17 cellular contexts compared by ENCODE assay signal in the genomic region with DNA sequence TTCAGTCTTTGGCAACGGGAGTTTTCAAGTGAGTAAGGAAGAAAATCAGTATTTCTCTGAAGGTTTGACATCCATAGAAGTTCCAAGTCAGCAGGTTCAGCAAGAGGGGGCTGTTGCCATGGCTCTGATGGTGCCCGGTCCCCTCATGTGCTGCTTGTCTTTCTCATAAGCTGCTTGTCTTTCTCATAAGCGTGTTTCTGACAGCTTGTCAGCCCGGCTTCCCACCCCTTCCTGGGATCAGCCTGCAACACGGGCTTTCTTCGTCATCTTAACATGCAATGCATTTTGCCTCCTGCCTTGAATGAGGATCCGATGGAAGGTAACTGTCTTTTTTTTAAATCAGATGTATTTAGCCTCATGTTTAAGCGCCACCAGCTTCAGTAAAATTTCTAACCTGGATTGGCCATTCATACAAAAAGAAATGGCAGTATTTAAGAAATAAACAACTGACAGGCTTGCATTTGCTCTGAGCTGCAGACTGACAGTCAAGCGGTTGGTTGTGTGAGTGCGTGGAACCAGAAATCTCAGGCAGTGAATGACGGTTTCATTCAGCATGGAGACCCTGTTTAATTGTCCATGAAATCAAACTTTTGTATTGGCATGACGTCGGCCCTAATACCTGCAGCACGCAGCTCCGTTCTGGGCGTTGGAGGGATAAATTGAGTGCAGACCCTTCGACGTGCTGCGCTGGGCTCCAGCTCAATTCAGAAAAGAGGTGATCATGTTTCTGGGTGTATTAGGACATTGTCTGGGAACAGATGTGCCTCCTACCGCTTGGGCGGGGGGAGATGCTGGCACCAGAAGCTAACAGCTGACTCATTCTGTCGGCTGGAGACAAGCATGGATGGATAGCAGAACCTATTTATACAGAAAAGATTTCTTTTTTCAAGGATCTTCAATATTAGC.
DNase-seq lines count a peak whose midpoint lies in the region; ATAC-seq and TF ChIP-seq lines count a peak whose summit lies in the region.
"Had no signal": no experiment of that assay in that cellular context is flagged by ENCODE, and none has a peak within 500 bp of the region (broad histone marks: within the 10 kb centered on the region; RNA-seq: fewer than 3 reads in every experiment).

No MANE protein-coding gene starts in this region.

- no peak overlapping the region for H3K4me3 Mint-ChIP-seq in activated CD4-positive, alpha-beta T cell treated with anti-CD3 and anti-CD28 coated beads for 36 hours
- H3K4me3 Mint-ChIP-seq: IgD-negative memory B cell, natural killer cell had no signal

- no peaks in the 10 kb centered on the region for H3K36me3 Mint-ChIP-seq in activated CD4-positive, alpha-beta T cell treated with anti-CD3 and anti-CD28 coated beads for 36 hours (ENCODE audit: low read depth)
- H3K36me3 Mint-ChIP-seq: IgD-negative memory B cell, natural killer cell had no signal

- H3K27me3 Mint-ChIP-seq in activated CD4-positive, alpha-beta T cell treated with anti-CD3 and anti-CD28 coated beads for 36 hours: no peaks in the 10 kb centered on the region
- H3K27me3 Mint-ChIP-seq: IgD-negative memory B cell had no signal

- H3K36me3 ChIP-seq in WERI-Rb-1 (no peaks in the 10 kb centered on the region), hepatocyte (replicated peaks; ENCODE audit: insufficient read depth, low read depth) (no peaks in the 10 kb centered on the region), upper lobe of right lung (no peaks in the 10 kb centered on the region)
- H3K36me3 ChIP-seq: transverse colon had no signal

- no peak overlapping the region for H3K4me3 ChIP-seq in WERI-Rb-1 (ENCODE audit: low read depth, low read length)
- H3K4me3 ChIP-seq in hepatocyte: no peak overlapping the region
- H3K4me3 ChIP-seq in upper lobe of right lung: no peak overlapping the region
- H3K4me3 ChIP-seq: transverse colon had no signal

- no peak overlapping the region for H3K27ac Mint-ChIP-seq in activated CD4-positive, alpha-beta T cell treated with anti-CD3 and anti-CD28 coated beads for 36 hours
- H3K27ac Mint-ChIP-seq: IgD-negative memory B cell, natural killer cell had no signal

- no peak overlapping the region for H3K27ac ChIP-seq in WERI-Rb-1
- H3K27ac ChIP-seq in hepatocyte: no peak overlapping the region
- H3K27ac ChIP-seq in upper lobe of right lung: no peak overlapping the region
- H3K27ac ChIP-seq: transverse colon had no signal

- 70% methylated on average over 22 of the region's 22 CpGs for WGBS in hepatocyte (ENCODE audit: low lambda C conversion rate, missing lambda C conversion rate)

- intact Hi-C loops in upper lobe of right lung (cut with DNase I): no loop called here
- intact Hi-C loops in activated CD4-positive, alpha-beta T cell treated with anti-CD3 and anti-CD28 coated beads for 36 hours (cut with DNase I, micrococcal nuclease): no loop called here

- peak; percentile 16 for DNase-seq in NCI-H2227 (lab: John Stamatoyannopoulos, UW; ENCODE audit: unreplicated experiment)
- DNase-seq in NCI-H2227 treated with DMSO at 0.1 percent for 48 hours (lab: John Stamatoyannopoulos, UW): no peak
- peak; percentile 18 for DNase-seq in WERI-Rb-1
- peak; percentile 26 for DNase-seq in hepatocyte (ENCODE audit: low spot score)
- DNase-seq in upper lobe of right lung: peak; percentile 41
- DNase-seq in activated effector memory CD4-positive, alpha-beta T cell treated with anti-CD3 and anti-CD28 coated beads, Interleukin-2, amount 50 U/mL, for 16 hours: no peak
- DNase-seq in activated CD4-positive, alpha-beta T cell treated with anti-CD3 and anti-CD28 coated beads for 36 hours: no peak
- DNase-seq: activated CD4-positive, alpha-beta T cell treated with anti-CD3 and anti-CD28 coated beads for 48 hours; activated naive CD4-positive, alpha-beta T cell treated with Interleukin-2 at 50 U/mL for 16 hours; C1 segment of cervical spinal cord; mammary epithelial cell; natural killer cell; stimulated activated naive CD4-positive, alpha-beta T cell; transverse colon had no signal

- H3K4me1 Mint-ChIP-seq in activated CD4-positive, alpha-beta T cell treated with anti-CD3 and anti-CD28 coated beads for 36 hours: no peaks in the 10 kb centered on the region
- H3K4me1 Mint-ChIP-seq: IgD-negative memory B cell, natural killer cell had no signal

- H3K9me2 ChIP-seq in hepatocyte (replicated peaks; ENCODE audit: insufficient read depth): no peaks in the 10 kb centered on the region

- H3K27me3 ChIP-seq in WERI-Rb-1 (ENCODE audit: insufficient read depth, low read depth, severe bottlenecking) (no peaks in the 10 kb centered on the region), hepatocyte (no peaks in the 10 kb centered on the region), upper lobe of right lung (no peaks in the 10 kb centered on the region)
- H3K27me3 ChIP-seq: transverse colon had no signal

- CTCF ChIA-PET in activated CD4-positive, alpha-beta T cell treated with anti-CD3 and anti-CD28 coated beads for 36 hours (lab: Charles Lee): no interaction called here

- no peak overlapping the region for H2AFZ ChIP-seq in hepatocyte

- POLR2A ChIA-PET in activated CD4-positive, alpha-beta T cell treated with anti-CD3 and anti-CD28 coated beads for 36 hours (lab: Charles Lee): no interaction called here

- no peaks in the 10 kb centered on the region for H4K20me1 ChIP-seq in hepatocyte (ENCODE audit: insufficient read depth, poor library complexity, severe bottlenecking)

- H3K4me2 ChIP-seq in hepatocyte: no peak overlapping the region

- no peak for ATAC-seq in upper lobe of right lung
- no peak for ATAC-seq in GM18907 (IDR thresholded peaks at IDR 0.05; ENCODE audit: unreplicated experiment)
- no peak for ATAC-seq in activated CD4-positive, alpha-beta T cell treated with anti-CD3 and anti-CD28 coated beads for 36 hours
- ATAC-seq: esophagus mucosa, natural killer cell had no signal

- H3K9me3 ChIP-seq in WERI-Rb-1 (ENCODE audit: severe bottlenecking) (peaks cover 2% of the 10 kb centered on the region), hepatocyte (ENCODE audit: low read depth) (no peaks in the 10 kb centered on the region), upper lobe of right lung (no peaks in the 10 kb centered on the region)
- H3K9me3 ChIP-seq: transverse colon had no signal

- no peaks in the 10 kb centered on the region for H3K4me1 ChIP-seq in hepatocyte (ENCODE audit: insufficient read depth)
- no peaks in the 10 kb centered on the region for H3K4me1 ChIP-seq in upper lobe of right lung
- H3K4me1 ChIP-seq: transverse colon had no signal

- no peaks in the 10 kb centered on the region for H3K79me2 ChIP-seq in hepatocyte

- no peaks in the 10 kb centered on the region for H3K9me3 Mint-ChIP-seq in activated CD4-positive, alpha-beta T cell treated with anti-CD3 and anti-CD28 coated beads for 36 hours (ENCODE audit: low read depth)

- no peak for TF ChIP-seq CTCF in WERI-Rb-1 (IDR thresholded peaks at IDR 0.05; ENCODE audit: low read depth, low read length)
- no peak for TF ChIP-seq CTCF in hepatocyte (IDR thresholded peaks at IDR 0.05; ENCODE audit: poor library complexity)
- no peak for TF ChIP-seq CTCF in upper lobe of right lung (IDR thresholded peaks at IDR 0.05)

Comparison
In these comparisons a context has a peak if more than half of its experiments do, and no peak if none do; other contexts are left out.
1. DNase-seq: peak in NCI-H2227 (single experiment), WERI-Rb-1 (single experiment), hepatocyte (single experiment) and upper lobe of right lung (single experiment); none in NCI-H2227 treated with DMSO at 0.1 percent for 48 hours (single experiment), activated effector memory CD4-positive, alpha-beta T cell treated with anti-CD3 and anti-CD28 coated beads, Interleukin-2, amount 50 U/mL, for 16 hours (single experiment) and activated CD4-positive, alpha-beta T cell treated with anti-CD3 and anti-CD28 coated beads for 36 hours (single experiment).